In genomic region chr15:101604124-101604874, GRCh38 we compare ENCODE assay signal across 26 cellular contexts.
"Had no signal": no experiment of that assay in that cellular context is flagged by ENCODE, and none has a peak within 500 bp of the region (broad histone marks: within the 10 kb centered on the region; RNA-seq: fewer than 3 reads in every experiment).

No MANE protein-coding gene starts in this region.

- H3K4me3 Mint-ChIP-seq: effector memory CD8-positive, alpha-beta T cell; immature natural killer cell; naive B cell; nephron; stimulated activated naive B cell treated with anti-CD40 and anti-IgM and Interleukin-4, amounts not matched to agents 10 μg/mL and 1 μg/mL and 100 μg/mL, for 72 hours; stimulated activated naive CD8-positive, alpha-beta T cell treated with anti-CD3 and anti-CD28 coated beads, Interleukin-15, Interleukin-2, amounts not matched to agents 100 ng/mL and 50 ng/mL, for 24 hours had no signal

- H3K4me1 ChIP-seq: lower lobe of right lung, sigmoid colon, suprapubic skin, transverse colon had no signal

- H3K27me3 ChIP-seq: ovary had no signal

- H3K36me3 Mint-ChIP-seq: immature natural killer cell; stimulated activated naive B cell treated with anti-CD40 and anti-IgM and Interleukin-4, amounts not matched to agents 10 μg/mL and 1 μg/mL and 100 μg/mL, for 72 hours had no signal

- H3K27ac ChIP-seq: lower lobe of right lung, ovary, psoas muscle, sigmoid colon, skin epidermis, suprapubic skin, transverse colon had no signal

- H3K36me3 ChIP-seq: lower lobe of right lung, ovary, sigmoid colon, suprapubic skin, transverse colon had no signal

- H3K9me3 ChIP-seq: lower lobe of right lung, ovary, psoas muscle, sigmoid colon, suprapubic skin, transverse colon had no signal

- DNase-seq: cerebellar nuclear complex; cortex of kidney; effector memory CD8-positive, alpha-beta T cell; erythroblast; hypothalamus; immature natural killer cell; islet precursor cell; kidney glomerular epithelial cell; left colon; left ventricle myocardium superior; lower lobe of right lung; naive B cell; nucleus accumbens; ovary; posterior cingulate gyrus; psoas muscle; right cardiac atrium; sigmoid colon; stimulated activated CD4-positive, alpha-beta T cell treated with anti-CD3 and anti-CD28 coated beads, Interleukin-15, amount 100 ng/mL, for 24 hours; stimulated activated CD4-positive, alpha-beta T cell treated with anti-CD3 and anti-CD28 coated beads, Interleukin-2, amount 100 ng/mL, for 48 hours; stimulated activated naive B cell treated with anti-CD40 and anti-IgM and Interleukin-4, amounts not matched to agents 10 μg/mL and 1 μg/mL and 100 μg/mL, for 72 hours; transverse colon had no signal

- H3K27ac Mint-ChIP-seq: effector memory CD8-positive, alpha-beta T cell; immature natural killer cell; stimulated activated naive B cell treated with anti-CD40 and anti-IgM and Interleukin-4, amounts not matched to agents 10 μg/mL and 1 μg/mL and 100 μg/mL, for 72 hours; stimulated activated naive CD8-positive, alpha-beta T cell treated with anti-CD3 and anti-CD28 coated beads, Interleukin-15, Interleukin-2, amounts not matched to agents 100 ng/mL and 50 ng/mL, for 24 hours had no signal

- H3K9me3 Mint-ChIP-seq: effector memory CD8-positive, alpha-beta T cell had no signal

- H3K4me1 Mint-ChIP-seq: immature natural killer cell; naive B cell; stimulated activated naive B cell treated with anti-CD40 and anti-IgM and Interleukin-4, amounts not matched to agents 10 μg/mL and 1 μg/mL and 100 μg/mL, for 72 hours had no signal

- ATAC-seq: effector memory CD8-positive, alpha-beta T cell; left colon; left ventricle myocardium superior; lower lobe of right lung; psoas muscle; right cardiac atrium; stimulated activated naive B cell treated with anti-CD40 and anti-IgM and Interleukin-4, amounts not matched to agents 10 μg/mL and 1 μg/mL and 100 μg/mL, for 72 hours had no signal

- H3K4me3 ChIP-seq: lower lobe of right lung, ovary, psoas muscle, sigmoid colon, skin epidermis, suprapubic skin, transverse colon had no signal
